ENCODE assay signal across 20 cellular contexts in genomic region chr4:184419976-184420375, GRCh38. TPM values are rescaled to one million over a fixed set of nuclear protein-coding genes. Genes with fewer than 3 reads are reported as not detected.
A peak's percentile ranks its signal among the peaks of the same experiment; 100 is the strongest.
DNase-seq lines count a peak whose midpoint lies in the region; ATAC-seq lines count a peak whose summit lies in the region.
"Had no signal": no experiment of that assay in that cellular context is flagged by ENCODE, and none has a peak within 500 bp of the region (broad histone marks: within the 10 kb centered on the region; RNA-seq: fewer than 3 reads in every experiment).

No MANE protein-coding gene starts in this region.

- CTCF ChIA-PET in activated CD4-positive, alpha-beta T cell treated with anti-CD3 and anti-CD28 coated beads, Interleukin-2, amount 10 ng/mL, durations not matched to agents 7 days and 5 days (lab: Charles Lee): interaction anchor here (1.1 to 2.4 kb wide), 4 partner anchors 13 to 156 kb away, joined by 3 to 7 read pairs (median 5); no protein-coding TSS in a partner anchor

- no peaks in the 10 kb centered on the region for H3K27me3 ChIP-seq in Karpas-422 (ENCODE audit: low read length)

- H3K9me3 ChIP-seq in Karpas-422 (ENCODE audit: low read length): no peaks in the 10 kb centered on the region
- H3K9me3 ChIP-seq: A549 had no signal

- DNase-seq in activated CD4-positive, alpha-beta T cell treated with anti-CD3 and anti-CD28 coated beads, Interleukin-2, amount 10 ng/mL, durations not matched to agents 7 days and 5 days: no peak
- DNase-seq in activated CD4-positive, alpha-beta T cell treated with anti-CD3 and anti-CD28 coated beads for 4 hours: no peak
- DNase-seq in Karpas-422 (no peak), posterior vena cava (ENCODE audit: low spot score) (no peak), DMS153 (lab: John Stamatoyannopoulos, UW) (no peak), EL (no peak)
- DNase-seq in natural killer cell treated with Interleukin-12 subunit alpha and Interleukin-12 subunit beta and Interleukin-15 and Interleukin-18, amount 100 ng/mL, for 72 hours (ENCODE audit: low spot score): no peak
- DNase-seq: DMS53, H9, hypothalamus, naive B cell, NCI-H1417 treated with DMSO at 0.1 percent for 48 hours, NCI-H524 treated with DMSO at 0.1 percent for 48 hours, Right ventricle myocardium superior, WERI-Rb-1 had no signal

- no peak for ATAC-seq in activated T-helper 17 cell treated with anti-CD3 and anti-CD28 coated beads, Interleukin-2, amount 50 U/mL, for 72 hours (replicated peaks)
- ATAC-seq in natural killer cell treated with Interleukin-12 subunit alpha and Interleukin-12 subunit beta and Interleukin-15 and Interleukin-18, amount 100 ng/mL, for 72 hours: no peak
- ATAC-seq: A549 had no signal

- peak overlapping the region; percentile 75 for H3K27ac Mint-ChIP-seq in activated CD4-positive, alpha-beta T cell treated with anti-CD3 and anti-CD28 coated beads, Interleukin-2, amount 10 ng/mL, durations not matched to agents 7 days and 5 days
- peak overlapping the region; percentile 83 for H3K27ac Mint-ChIP-seq in activated T-helper 17 cell treated with anti-CD3 and anti-CD28 coated beads, Interleukin-2, amount 50 U/mL, for 72 hours
- peak overlapping the region; percentile 17 to 82 for H3K27ac Mint-ChIP-seq in natural killer cell treated with Interleukin-12 subunit alpha and Interleukin-12 subunit beta and Interleukin-15 and Interleukin-18, amount 100 ng/mL, for 72 hours

- peak overlapping the region; percentile 52 for H3K4me3 Mint-ChIP-seq in activated CD4-positive, alpha-beta T cell treated with anti-CD3 and anti-CD28 coated beads, Interleukin-2, amount 10 ng/mL, durations not matched to agents 7 days and 5 days
- H3K4me3 Mint-ChIP-seq in activated T-helper 17 cell treated with anti-CD3 and anti-CD28 coated beads, Interleukin-2, amount 50 U/mL, for 72 hours: peak overlapping the region; percentile 80
- peak overlapping the region; percentile 68 for H3K4me3 Mint-ChIP-seq in natural killer cell treated with Interleukin-12 subunit alpha and Interleukin-12 subunit beta and Interleukin-15 and Interleukin-18, amount 100 ng/mL, for 72 hours
- H3K4me3 Mint-ChIP-seq: dendritic cell treated with granulocyte-macrophage colony-stimulating factor and Interleukin-4, amounts not matched to agents 40 ng/mL and 50 ng/mL, for 4 days; H9 had no signal

- H3K9me2 ChIP-seq in Karpas-422 (replicated peaks; ENCODE audit: insufficient read depth, low read length): no peaks in the 10 kb centered on the region

- H3K4me2 ChIP-seq in Karpas-422 (ENCODE audit: low read depth, low read length, poor library complexity, severe bottlenecking): no peak overlapping the region
- H3K4me2 ChIP-seq: A549 had no signal

- peaks cover 41% of the 10 kb centered on the region for H3K4me1 ChIP-seq in Karpas-422 (ENCODE audit: low read length)

- H3K36me3 ChIP-seq in Karpas-422 (ENCODE audit: insufficient read depth, low read length): peaks cover 14% of the 10 kb centered on the region

- H4K20me1 ChIP-seq in Karpas-422 (ENCODE audit: insufficient read depth, low read depth, low read length): no peaks in the 10 kb centered on the region

- peaks cover 80% of the 10 kb centered on the region for H3K36me3 Mint-ChIP-seq in activated CD4-positive, alpha-beta T cell treated with anti-CD3 and anti-CD28 coated beads, Interleukin-2, amount 10 ng/mL, durations not matched to agents 7 days and 5 days (ENCODE audit: low read depth)
- H3K36me3 Mint-ChIP-seq in activated T-helper 17 cell treated with anti-CD3 and anti-CD28 coated beads, Interleukin-2, amount 50 U/mL, for 72 hours (ENCODE audit: low read depth): peaks cover 89% of the 10 kb centered on the region
- H3K36me3 Mint-ChIP-seq in natural killer cell treated with Interleukin-12 subunit alpha and Interleukin-12 subunit beta and Interleukin-15 and Interleukin-18, amount 100 ng/mL, for 72 hours: peaks cover 25% of the 10 kb centered on the region

- H3K79me2 ChIP-seq in Karpas-422 (ENCODE audit: low read length): peaks cover 9% of the 10 kb centered on the region; the same call in 1 of the 2 replicates

- peaks cover 4% of the 10 kb centered on the region for H3K9me3 Mint-ChIP-seq in activated CD4-positive, alpha-beta T cell treated with anti-CD3 and anti-CD28 coated beads, Interleukin-2, amount 10 ng/mL, durations not matched to agents 7 days and 5 days
- peaks cover 4% of the 10 kb centered on the region for H3K9me3 Mint-ChIP-seq in activated T-helper 17 cell treated with anti-CD3 and anti-CD28 coated beads, Interleukin-2, amount 50 U/mL, for 72 hours
- no peaks in the 10 kb centered on the region for H3K9me3 Mint-ChIP-seq in natural killer cell treated with Interleukin-12 subunit alpha and Interleukin-12 subunit beta and Interleukin-15 and Interleukin-18, amount 100 ng/mL, for 72 hours

- H3K4me1 Mint-ChIP-seq in activated CD4-positive, alpha-beta T cell treated with anti-CD3 and anti-CD28 coated beads, Interleukin-2, amount 10 ng/mL, durations not matched to agents 7 days and 5 days: peaks cover 82% of the 10 kb centered on the region
- H3K4me1 Mint-ChIP-seq in activated T-helper 17 cell treated with anti-CD3 and anti-CD28 coated beads, Interleukin-2, amount 50 U/mL, for 72 hours: peaks cover 54% of the 10 kb centered on the region
- peaks cover 60 to 65% of the 10 kb centered on the region in 2 donors for H3K4me1 Mint-ChIP-seq in natural killer cell treated with Interleukin-12 subunit alpha and Interleukin-12 subunit beta and Interleukin-15 and Interleukin-18, amount 100 ng/mL, for 72 hours (ENCODE audit: low read depth in 2 of 2)

- no peak overlapping the region for H3K4me3 ChIP-seq in Karpas-422 (ENCODE audit: low read length)
- H3K4me3 ChIP-seq: A549, lung had no signal

- H3K27ac ChIP-seq in Karpas-422 (ENCODE audit: low read length): peak overlapping the region; percentile 29; the same call in 1 of the 2 replicates
- H3K27ac ChIP-seq: A549, C4-2B, WERI-Rb-1 had no signal

- intact Hi-C loops in posterior vena cava (cut with DNase I): loop anchor here in 1 of 2 donors (10.0 kb wide), 1 partner anchor 45 kb away; no protein-coding TSS in a partner anchor

- no peaks in the 10 kb centered on the region for H3K27me3 Mint-ChIP-seq in activated CD4-positive, alpha-beta T cell treated with anti-CD3 and anti-CD28 coated beads, Interleukin-2, amount 10 ng/mL, durations not matched to agents 7 days and 5 days
- H3K27me3 Mint-ChIP-seq in activated T-helper 17 cell treated with anti-CD3 and anti-CD28 coated beads, Interleukin-2, amount 50 U/mL, for 72 hours: no peaks in the 10 kb centered on the region
- no peaks in the 10 kb centered on the region for H3K27me3 Mint-ChIP-seq in natural killer cell treated with Interleukin-12 subunit alpha and Interleukin-12 subunit beta and Interleukin-15 and Interleukin-18, amount 100 ng/mL, for 72 hours
- H3K27me3 Mint-ChIP-seq: dendritic cell treated with granulocyte-macrophage colony-stimulating factor and Interleukin-4, amounts not matched to agents 40 ng/mL and 50 ng/mL, for 4 days; naive B cell had no signal

- POLR2A ChIA-PET in activated CD4-positive, alpha-beta T cell treated with anti-CD3 and anti-CD28 coated beads, Interleukin-2, amount 10 ng/mL, durations not matched to agents 7 days and 5 days (lab: Charles Lee): no interaction called here

- no peak overlapping the region for H2AFZ ChIP-seq in Karpas-422 (ENCODE audit: low read length)

- H3K9ac ChIP-seq in Karpas-422 (ENCODE audit: low read length): no peak overlapping the region

RNA-seq across cellular contexts. Expression of gene IRF2, which starts 54.4 kb away (rescaled TPM):
- total RNA-seq in activated CD4-positive, alpha-beta T cell treated with anti-CD3 and anti-CD28 coated beads, Interleukin-2, amount 10 ng/mL, durations not matched to agents 7 days and 5 days: 10 to 100 TPM; 82.1 to 84.3 TPM
- 29.8 and 35.5 TPM in 2 replicates for total RNA-seq in Karpas-422 (2014; rRNA removed; shearing (Covaris generic); ENCODE audit: low replicate concordance)
- total RNA-seq in activated T-helper 17 cell treated with anti-CD3 and anti-CD28 coated beads, Interleukin-2, amount 50 U/mL, for 72 hours: 10 to 100 TPM; 48.1 to 61.7 TPM
- 10 to 100 TPM; 55.2 to 67.8 TPM for total RNA-seq in natural killer cell treated with Interleukin-12 subunit alpha and Interleukin-12 subunit beta and Interleukin-15 and Interleukin-18, amount 100 ng/mL, for 72 hours
- total RNA-seq in posterior vena cava: 10 to 100 TPM; 25.1 to 29.4 TPM
